In genomic region chr1:25243907-25244306, GRCh38 we compare ENCODE assay signal across 19 cellular contexts. TPM values are rescaled to one million over a fixed set of nuclear protein-coding genes. Genes with fewer than 3 reads are reported as not detected.
DNase-seq lines count a peak whose midpoint lies in the region; ATAC-seq and TF ChIP-seq lines count a peak whose summit lies in the region.
"Had no signal": no experiment of that assay in that cellular context is flagged by ENCODE, and none has a peak within 500 bp of the region (broad histone marks: within the 10 kb centered on the region; RNA-seq: fewer than 3 reads in every experiment).

No MANE protein-coding gene starts in this region.

- 96% methylated on average over 6 of the region's 6 CpGs for WGBS in mesenchymal stem cell

- H3K4me2 ChIP-seq in DND-41 (ENCODE audit: insufficient read depth, low read length) (peak overlapping the region; percentile 76; the same call in 1 of the 2 replicates), mesenchymal stem cell (ENCODE audit: low read length, poor library complexity, severe bottlenecking) (no peak overlapping the region)

- H3K4me3 Mint-ChIP-seq in activated T-helper 2 cell treated with anti-CD3 and anti-CD28 coated beads, Interferon-gamma antibody, Interleukin-2, Interleukin-4, amounts not matched to agents 10 μg/mL and 5 μg/mL and 100 μg/mL, durations not matched to agents 14 hours and 24 hours and 36 hours (ENCODE audit: low read depth), result peak overlapping the region; percentile 31
- no peak overlapping the region for H3K4me3 Mint-ChIP-seq in MCF 10A (ENCODE audit: unreplicated experiment)

- H2AFZ ChIP-seq in DND-41 (ENCODE audit: low read depth, low read length), result no peak overlapping the region
- no peak overlapping the region for H2AFZ ChIP-seq in mesenchymal stem cell (ENCODE audit: low read depth, low read length)

- DNase-seq in AG10803 (ENCODE audit: low read depth) (no peak), DND-41 (no peak), mesenchymal stem cell (no peak), MCF 10A (ENCODE audit: unreplicated experiment) (no peak), NK-92 (lab: John Stamatoyannopoulos, UW; ENCODE audit: unreplicated experiment) (no peak)
- no peak for DNase-seq in activated T-helper 2 cell treated with anti-CD3 and anti-CD28 coated beads, Interferon-gamma antibody, Interleukin-2, Interleukin-4, amounts not matched to agents 10 μg/mL and 5 μg/mL and 100 μg/mL, durations not matched to agents 14 hours and 24 hours and 36 hours (ENCODE audit: low spot score)
- DNase-seq: activated CD4-positive, alpha-beta T cell treated with anti-CD3 and anti-CD28 coated beads, Interleukin-2, amount 50 U/mL, for 1 hour; activated naive CD4-positive, alpha-beta T cell treated with anti-CD3 and anti-CD28 coated beads, Interleukin-2, amount 50 U/mL, for 16 hours; central memory CD4-positive, alpha-beta T cell; GOT3; midbrain; MV-4-11; NCI-H748 treated with DMSO at 0.1 percent for 48 hours; RPMI8226; stomach had no signal

- CTCF ChIA-PET in MCF 10A (lab: Yijun Ruan, JAX), result interaction anchor here (1.0 kb wide), 1 partner anchor 39 kb away, joined by 4 read pairs; no protein-coding TSS in a partner anchor

- H3K27me3 Mint-ChIP-seq in activated T-helper 2 cell treated with anti-CD3 and anti-CD28 coated beads, Interferon-gamma antibody, Interleukin-2, Interleukin-4, amounts not matched to agents 10 μg/mL and 5 μg/mL and 100 μg/mL, durations not matched to agents 14 hours and 24 hours and 36 hours (ENCODE audit: low read depth), result peaks cover 2% of the 10 kb centered on the region
- no peaks in the 10 kb centered on the region for H3K27me3 Mint-ChIP-seq in MCF 10A (ENCODE audit: insufficient read depth, unreplicated experiment)

- no TSS peak for BruUV-seq in MCF 10A (replicated peaks; lab: Mats Ljungman, UMichigan)

- no peak overlapping the region for H3K18ac ChIP-seq in mesenchymal stem cell (ENCODE audit: low read depth in 1 of 2, low read length in 2 of 2)

- H2BK120ac ChIP-seq in mesenchymal stem cell (ENCODE audit: low read depth, low read length), result no peak overlapping the region

- POLR2A ChIA-PET in MCF 10A (lab: Yijun Ruan, JAX), result interaction anchor here (0.7 to 8.9 kb wide), 4 partner anchors 11 to 188 kb away, joined by 3 to 138 read pairs (median 6); partner anchors contain the start of gene SYF2

- no peak overlapping the region for H3K27ac Mint-ChIP-seq in activated T-helper 2 cell treated with anti-CD3 and anti-CD28 coated beads, Interferon-gamma antibody, Interleukin-2, Interleukin-4, amounts not matched to agents 10 μg/mL and 5 μg/mL and 100 μg/mL, durations not matched to agents 14 hours and 24 hours and 36 hours
- no peak overlapping the region for H3K27ac Mint-ChIP-seq in MCF 10A (ENCODE audit: low read depth, unreplicated experiment)

- peaks cover 73% of the 10 kb centered on the region for H3K36me3 Mint-ChIP-seq in activated T-helper 2 cell treated with anti-CD3 and anti-CD28 coated beads, Interferon-gamma antibody, Interleukin-2, Interleukin-4, amounts not matched to agents 10 μg/mL and 5 μg/mL and 100 μg/mL, durations not matched to agents 14 hours and 24 hours and 36 hours (ENCODE audit: low read depth)
- peaks cover 90% of the 10 kb centered on the region for H3K36me3 Mint-ChIP-seq in MCF 10A (ENCODE audit: insufficient read depth, unreplicated experiment)

- H3K27me3 ChIP-seq in DND-41 (ENCODE audit: insufficient read depth, low read length, poor library complexity) (no peaks in the 10 kb centered on the region), mesenchymal stem cell (ENCODE audit: control insufficient read depth in 1 of 2, insufficient read depth in 1 of 2, low read length in 2 of 2) (no peaks in the 10 kb centered on the region)
- H3K27me3 ChIP-seq: stomach had no signal

- H2BK5ac ChIP-seq in mesenchymal stem cell (ENCODE audit: low read depth, low read length, poor library complexity, severe bottlenecking), result no peak overlapping the region

- H4K20me1 ChIP-seq in DND-41 (ENCODE audit: insufficient read depth, low read length), result peaks cover 30% of the 10 kb centered on the region

- H3K4me3 ChIP-seq in AG10803 (ENCODE audit: low read length) (peak overlapping the region; percentile 99; the same call in 1 of the 2 replicates), DND-41 (ENCODE audit: low read depth in 1 of 2, low read length in 2 of 2) (no peak overlapping the region), mesenchymal stem cell (ENCODE audit: insufficient read depth in 1 of 2, low read depth in 1 of 2, low read length in 2 of 2) (peak overlapping the region in 1 of 2 experiments; percentile 100)

- peaks cover 8% of the 10 kb centered on the region for H3K79me1 ChIP-seq in mesenchymal stem cell (replicated peaks; ENCODE audit: low read length, poor library complexity, severe bottlenecking)

- H3K23ac ChIP-seq in mesenchymal stem cell (ENCODE audit: low read length in 2 of 2), result no peak overlapping the region

- H4K8ac ChIP-seq in mesenchymal stem cell (ENCODE audit: low read length), result no peak overlapping the region

- no peak overlapping the region for H3K4ac ChIP-seq in mesenchymal stem cell (ENCODE audit: low read depth in 1 of 2, low read length in 2 of 2)

- peaks cover 61% of the 10 kb centered on the region for H3K79me2 ChIP-seq in DND-41 (ENCODE audit: insufficient read depth, low read length)

- no peak overlapping the region for H3K9ac ChIP-seq in DND-41 (ENCODE audit: low read depth, low read length)
- peak overlapping the region; percentile 100 for H3K9ac ChIP-seq in mesenchymal stem cell (ENCODE audit: low read length)

- TF ChIP-seq CTCF in AG10803 (conservative IDR thresholded peaks at IDR 0.05; ENCODE audit: low read length), result no peak
- no peak for TF ChIP-seq CTCF in DND-41 (IDR thresholded peaks at IDR 0.05; ENCODE audit: borderline replicate concordance, extremely low read depth, low read length, poor library complexity, severe bottlenecking)
- no peak for TF ChIP-seq CTCF in MCF 10A (IDR thresholded peaks at IDR 0.05; ENCODE audit: unreplicated experiment)

- no peak overlapping the region for H4K91ac ChIP-seq in mesenchymal stem cell (ENCODE audit: low read length)

- no peaks in the 10 kb centered on the region for H3K9me3 Mint-ChIP-seq in activated T-helper 2 cell treated with anti-CD3 and anti-CD28 coated beads, Interferon-gamma antibody, Interleukin-2, Interleukin-4, amounts not matched to agents 10 μg/mL and 5 μg/mL and 100 μg/mL, durations not matched to agents 14 hours and 24 hours and 36 hours
- H3K9me3 Mint-ChIP-seq in MCF 10A (ENCODE audit: unreplicated experiment), result no peaks in the 10 kb centered on the region

- ATAC-seq in DND-41 (ENCODE audit: insufficient read depth, low read depth) (no peak), GM18517 (IDR thresholded peaks at IDR 0.05; ENCODE audit: unreplicated experiment) (no peak), GM21447 (IDR thresholded peaks at IDR 0.05; ENCODE audit: unreplicated experiment) (no peak)

- no peak overlapping the region for H2BK15ac ChIP-seq in mesenchymal stem cell (ENCODE audit: low read depth, poor library complexity, severe bottlenecking)

- H3K36me3 ChIP-seq in DND-41 (ENCODE audit: insufficient read depth, low read length), result peaks cover 65% of the 10 kb centered on the region
- H3K36me3 ChIP-seq in mesenchymal stem cell (ENCODE audit: control insufficient read depth in 1 of 2, insufficient read depth in 2 of 2, low read depth in 1 of 2, low read length in 2 of 2), result peaks cover 14 to 62% of the 10 kb centered on the region in 2 experiments

- intact Hi-C loops in activated T-helper 2 cell treated with anti-CD3 and anti-CD28 coated beads, Interferon-gamma antibody, Interleukin-2, Interleukin-4, amounts not matched to agents 10 μg/mL and 5 μg/mL and 100 μg/mL, durations not matched to agents 14 hours and 24 hours and 36 hours (cut with micrococcal nuclease), result loop anchor here (10.0 kb wide), 2 partner anchors 499 to 599 kb away; partner anchors contain the start of genes CLIC4 and SRRM1
- intact Hi-C loops in MCF 10A (cut with micrococcal nuclease), result loop anchor here (10.0 kb wide), 1 partner anchor 551 kb away; no protein-coding TSS in a partner anchor

- H3K4me1 ChIP-seq in DND-41 (ENCODE audit: insufficient read depth, low read length) (peaks cover 82% of the 10 kb centered on the region), mesenchymal stem cell (ENCODE audit: control insufficient read depth, insufficient read depth, low read depth, low read length) (peaks cover 16% of the 10 kb centered on the region)

- H3K9me3 ChIP-seq in DND-41 (ENCODE audit: insufficient read depth, low read length, severe bottlenecking), result no peaks in the 10 kb centered on the region
- no peaks in the 10 kb centered on the region for H3K9me3 ChIP-seq in mesenchymal stem cell (ENCODE audit: control insufficient read depth, low read length)
- H3K9me3 ChIP-seq: stomach had no signal

- H2BK12ac ChIP-seq in mesenchymal stem cell (ENCODE audit: low read length in 2 of 2), result no peak overlapping the region

- H2AK5ac ChIP-seq in mesenchymal stem cell (ENCODE audit: low read length, severe bottlenecking), result no peak overlapping the region

- peaks cover 56% of the 10 kb centered on the region for H3K4me1 Mint-ChIP-seq in activated T-helper 2 cell treated with anti-CD3 and anti-CD28 coated beads, Interferon-gamma antibody, Interleukin-2, Interleukin-4, amounts not matched to agents 10 μg/mL and 5 μg/mL and 100 μg/mL, durations not matched to agents 14 hours and 24 hours and 36 hours (ENCODE audit: low read depth)
- H3K4me1 Mint-ChIP-seq in MCF 10A (ENCODE audit: insufficient read depth, unreplicated experiment), result peaks cover 25% of the 10 kb centered on the region

- no peak overlapping the region for H3K14ac ChIP-seq in mesenchymal stem cell (ENCODE audit: low read length in 2 of 2)

- H3K27ac ChIP-seq in DND-41 (ENCODE audit: low read length) (no peak overlapping the region), mesenchymal stem cell (ENCODE audit: low read length, poor library complexity, severe bottlenecking) (no peak overlapping the region)
- H3K27ac ChIP-seq: stomach had no signal

RNA-seq across cellular contexts. Expression of gene RSRP1, which starts 3.3 kb away (rescaled TPM):
- total RNA-seq in activated T-helper 2 cell treated with anti-CD3 and anti-CD28 coated beads, Interferon-gamma antibody, Interleukin-2, Interleukin-4, amounts not matched to agents 10 μg/mL and 5 μg/mL and 100 μg/mL, durations not matched to agents 14 hours and 24 hours and 36 hours, result 140 and 144 TPM in 2 replicates
- polyA plus RNA-seq in mesenchymal stem cell (2013, experiment 1 of 2), result 41.2 TPM
- 41.3 TPM for polyA plus RNA-seq in mesenchymal stem cell (2013, experiment 2 of 2)
- 77.2 and 86.4 TPM in 2 replicates for total RNA-seq in MCF 10A (2022)

RNA-seq across cellular contexts. Expression of gene SYF2, which starts 11.6 kb away (rescaled TPM):
- total RNA-seq in activated T-helper 2 cell treated with anti-CD3 and anti-CD28 coated beads, Interferon-gamma antibody, Interleukin-2, Interleukin-4, amounts not matched to agents 10 μg/mL and 5 μg/mL and 100 μg/mL, durations not matched to agents 14 hours and 24 hours and 36 hours, result 40.1 and 42.3 TPM in 2 replicates
- polyA plus RNA-seq in mesenchymal stem cell (2013, experiment 1 of 2), result 74.2 TPM
- polyA plus RNA-seq in mesenchymal stem cell (2013, experiment 2 of 2), result 74.8 TPM
- total RNA-seq in MCF 10A (2022), result 40.5 and 43.0 TPM in 2 replicates

RNA-seq across cellular contexts. Expression of gene RHD, which starts 28.4 kb away (rescaled TPM):
- not detected in 2 replicates for total RNA-seq in activated T-helper 2 cell treated with anti-CD3 and anti-CD28 coated beads, Interferon-gamma antibody, Interleukin-2, Interleukin-4, amounts not matched to agents 10 μg/mL and 5 μg/mL and 100 μg/mL, durations not matched to agents 14 hours and 24 hours and 36 hours
- polyA plus RNA-seq in mesenchymal stem cell (2013, experiment 1 of 2), result not detected
- not detected for polyA plus RNA-seq in mesenchymal stem cell (2013, experiment 2 of 2)
- total RNA-seq in MCF 10A (2022), result not detected in 2 replicates
- total RNA-seq: glomerular endothelial cell, smooth muscle cell had no signal
- polyA plus RNA-seq: smooth muscle cell, stomach had no signal
